2 cellular contexts compared by ENCODE assay signal in genomic region chr19:13847900-13848677, GRCh38.
TF ChIP-seq lines count a peak whose summit lies in the region.

No MANE protein-coding gene starts in this region.

TF ChIP-seq in GM23338, 12 proteins besides CTCF, POLR2A, EP300 and RAD21 (continued from another document):
- TF ChIP-seq ZNF462 (CRISPR knock-in tag; IDR thresholded peaks at IDR 0.05) (no peak), NANOG (IDR thresholded peaks at IDR 0.05; ENCODE audit: borderline replicate concordance) (no peak), CREB1 (CRISPR knock-in tag; IDR thresholded peaks at IDR 0.05; ENCODE audit: low read depth) (no peak)

TF ChIP-seq in WTC11, 78 proteins besides CTCF, POLR2A, EP300 and RAD21 (continued from another document):
- TF ChIP-seq MLX (CRISPR knock-in tag; IDR thresholded peaks at IDR 0.05) (no peak), TP53 (CRISPR knock-in tag; IDR thresholded peaks at IDR 0.05) (0 out of 2 replicates have a peak, but pooled peaks have one; percentile 0)
